In the genomic region with DNA sequence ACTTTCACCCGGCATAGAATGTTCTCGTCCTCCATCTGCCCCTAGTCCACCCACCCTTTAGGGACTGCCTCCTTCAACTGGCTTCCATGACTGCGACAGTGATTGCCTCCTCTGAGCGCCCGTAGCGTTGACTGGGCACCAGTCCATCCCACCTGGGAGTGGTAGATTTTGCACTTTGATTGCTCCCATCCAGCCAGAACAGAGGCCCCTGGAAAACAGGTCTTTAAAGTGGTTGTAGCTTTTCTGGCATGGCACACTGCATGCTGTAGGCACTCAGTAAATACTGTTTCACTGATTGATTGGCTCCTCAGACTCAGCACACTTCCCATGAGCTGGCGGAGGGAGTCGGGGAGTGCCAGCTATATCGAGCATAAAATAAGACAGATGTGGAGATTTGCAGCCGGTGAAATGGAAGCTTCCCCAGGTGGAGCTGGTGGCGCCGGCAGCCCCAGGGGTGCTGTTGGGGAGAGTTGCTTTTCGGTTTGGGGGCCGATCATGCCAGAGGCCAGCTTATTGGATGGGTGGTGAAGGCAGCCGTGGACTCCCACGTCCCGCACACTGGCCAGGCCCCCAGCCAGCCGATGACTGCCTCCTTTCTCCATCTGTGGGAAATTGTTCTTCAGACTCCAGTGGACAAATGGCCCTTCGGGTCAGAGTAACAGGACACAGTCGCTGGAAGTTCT, we compare ENCODE assay signal across 15 cellular contexts.
DNase-seq lines count a peak whose midpoint lies in the region; ATAC-seq and TF ChIP-seq lines count a peak whose summit lies in the region.
"Had no signal": no experiment of that assay in that cellular context is flagged by ENCODE, and none has a peak within 500 bp of the region (broad histone marks: within the 10 kb centered on the region; RNA-seq: fewer than 3 reads in every experiment).

No MANE protein-coding gene starts in this region.

- TF ChIP-seq POLR2A in stomach (IDR thresholded peaks at IDR 0.05) (no peak), transverse colon (IDR thresholded peaks at IDR 0.05) (no peak)

- H3K27ac ChIP-seq in stomach (no peak overlapping the region), transverse colon (no peak overlapping the region)
- H3K27ac ChIP-seq: BLaER1 had no signal

- peak overlapping the region; percentile 71 for H3K4me3 Mint-ChIP-seq in glutamatergic neuron (ENCODE audit: unreplicated experiment)
- no peak overlapping the region for H3K4me3 Mint-ChIP-seq in activated CD4-positive, alpha-beta memory T cell treated with anti-CD3 and anti-CD28 coated beads, Interleukin-2, amount 10 ng/mL, durations not matched to agents 7 days and 5 days
- H3K4me3 Mint-ChIP-seq: CD8-positive, alpha-beta memory T cell; GM23338; H9 had no signal

- peaks cover 15% of the 10 kb centered on the region for H3K27me3 Mint-ChIP-seq in glutamatergic neuron (ENCODE audit: unreplicated experiment)
- peaks cover 1% of the 10 kb centered on the region for H3K27me3 Mint-ChIP-seq in activated CD4-positive, alpha-beta memory T cell treated with anti-CD3 and anti-CD28 coated beads, Interleukin-2, amount 10 ng/mL, durations not matched to agents 7 days and 5 days

- H3K9me3 ChIP-seq in stomach = no peaks in the 10 kb centered on the region
- H3K9me3 ChIP-seq in transverse colon = no peaks in the 10 kb centered on the region
- H3K9me3 ChIP-seq: BLaER1, Caco-2 had no signal

- DNase-seq in DMS79 treated with DMSO at 0.1 percent for 48 hours (lab: John Stamatoyannopoulos, UW) = peak; percentile 97
- DNase-seq in NCI-H2171 treated with DMSO at 0.1 percent for 48 hours (lab: John Stamatoyannopoulos, UW) = peak; percentile 77
- DNase-seq in glutamatergic neuron = no peak
- DNase-seq in stomach = peak; percentile 42
- DNase-seq in transverse colon = no peak
- DNase-seq in activated CD4-positive, alpha-beta memory T cell treated with anti-CD3 and anti-CD28 coated beads, Interleukin-2, amount 10 ng/mL, durations not matched to agents 7 days and 5 days = no peak
- DNase-seq: 8988T; AML-193; Caco-2; CD8-positive, alpha-beta memory T cell; H9 had no signal

- peaks cover 5 to 24% (median 19%) of the 10 kb centered on the region in 4 donors for H3K36me3 ChIP-seq in stomach
- no peaks in the 10 kb centered on the region for H3K36me3 ChIP-seq in transverse colon
- H3K36me3 ChIP-seq: BLaER1 had no signal

- TF ChIP-seq EP300 in stomach (IDR thresholded peaks at IDR 0.05) = no peak
- no peak for TF ChIP-seq EP300 in transverse colon (IDR thresholded peaks at IDR 0.05; ENCODE audit: low read depth)

- no peak for ATAC-seq in HG03469 (IDR thresholded peaks at IDR 0.05; ENCODE audit: unreplicated experiment)
- ATAC-seq: GM23338, HepG2 had no signal

- H3K4me1 Mint-ChIP-seq in glutamatergic neuron (ENCODE audit: low read depth, unreplicated experiment) = peaks cover 34% of the 10 kb centered on the region
- H3K4me1 Mint-ChIP-seq in activated CD4-positive, alpha-beta memory T cell treated with anti-CD3 and anti-CD28 coated beads, Interleukin-2, amount 10 ng/mL, durations not matched to agents 7 days and 5 days = no peaks in the 10 kb centered on the region

- H3K4me1 ChIP-seq in stomach (peaks cover 0 to 13% (median 5%) of the 10 kb centered on the region in 4 donors), transverse colon (peaks cover 0 to 4% (median 2%) of the 10 kb centered on the region in 4 donors)
- H3K4me1 ChIP-seq: Caco-2 had no signal

- CTCF ChIA-PET in activated CD4-positive, alpha-beta memory T cell treated with anti-CD3 and anti-CD28 coated beads, Interleukin-2, amount 10 ng/mL, durations not matched to agents 7 days and 5 days (lab: Charles Lee) = interaction anchor here (0.7 to 4.2 kb wide), 6 partner anchors 10 to 205 kb away, joined by 3 to 29 read pairs (median 6); no protein-coding TSS in a partner anchor

- POLR2A ChIA-PET in activated CD4-positive, alpha-beta memory T cell treated with anti-CD3 and anti-CD28 coated beads, Interleukin-2, amount 10 ng/mL, durations not matched to agents 7 days and 5 days (lab: Charles Lee) = no interaction called here

- H3K9me3 Mint-ChIP-seq in glutamatergic neuron (ENCODE audit: unreplicated experiment) = peaks cover 15% of the 10 kb centered on the region
- no peaks in the 10 kb centered on the region for H3K9me3 Mint-ChIP-seq in activated CD4-positive, alpha-beta memory T cell treated with anti-CD3 and anti-CD28 coated beads, Interleukin-2, amount 10 ng/mL, durations not matched to agents 7 days and 5 days
- H3K9me3 Mint-ChIP-seq: CD8-positive, alpha-beta memory T cell; GM23338; H9 had no signal

- no peak for TF ChIP-seq CTCF in glutamatergic neuron (IDR thresholded peaks at IDR 0.05; ENCODE audit: partially characterized antibody, unreplicated experiment)
- no peak for TF ChIP-seq CTCF in stomach (IDR thresholded peaks at IDR 0.05)
- no peak for TF ChIP-seq CTCF in transverse colon (IDR thresholded peaks at IDR 0.05)

- no peaks in the 10 kb centered on the region for H3K36me3 Mint-ChIP-seq in glutamatergic neuron (ENCODE audit: unreplicated experiment)
- no peaks in the 10 kb centered on the region for H3K36me3 Mint-ChIP-seq in activated CD4-positive, alpha-beta memory T cell treated with anti-CD3 and anti-CD28 coated beads, Interleukin-2, amount 10 ng/mL, durations not matched to agents 7 days and 5 days (ENCODE audit: low read depth)
- H3K36me3 Mint-ChIP-seq: CD8-positive, alpha-beta memory T cell had no signal

- H3K4me3 ChIP-seq in stomach (no peak overlapping the region), transverse colon (no peak overlapping the region)
- H3K4me3 ChIP-seq: BLaER1, GM23338 had no signal

- in situ Hi-C loops in transverse colon (cut with MboI; ENCODE audit: low pct_ligation_motif_present in 1 of 4, low pct_unique_long_range_greater_than_20kb in 1 of 4, low sequenced_read_pairs in 3 of 4) = loop anchor here in 2 of 4 donors (10.0 to 25.0 kb wide), 2 partner anchors 143 to 510 kb away; no protein-coding TSS in a partner anchor

- WGBS in stomach, 5 donors = 54 to 77% (median 68%) methylated on average over 20 of the region's 20 CpGs
- 68% methylated on average over 18 of the region's 20 CpGs; no CpG with 5 or more reads in 1 of the 2 donors for WGBS in transverse colon (ENCODE audit: low coverage in 1 of 2), 2 donors

- H3K27ac Mint-ChIP-seq in glutamatergic neuron (ENCODE audit: unreplicated experiment) = no peak overlapping the region
- no peak overlapping the region for H3K27ac Mint-ChIP-seq in activated CD4-positive, alpha-beta memory T cell treated with anti-CD3 and anti-CD28 coated beads, Interleukin-2, amount 10 ng/mL, durations not matched to agents 7 days and 5 days
- H3K27ac Mint-ChIP-seq: CD8-positive, alpha-beta memory T cell; GM23338; H9 had no signal

- H3K27me3 ChIP-seq in stomach = no peaks in the 10 kb centered on the region
- no peaks in the 10 kb centered on the region for H3K27me3 ChIP-seq in transverse colon
- H3K27me3 ChIP-seq: BLaER1 had no signal

- intact Hi-C loops in stomach (cut with DNase I; ENCODE audit: low total_unique reads) = loop anchor here (5.0 kb wide), 2 partner anchors 145 to 210 kb away; no protein-coding TSS in a partner anchor
- intact Hi-C loops in transverse colon (cut with DNase I; ENCODE audit: low total_unique reads) = loop anchor here (2.0 kb wide), 1 partner anchor 143 kb away; no protein-coding TSS in a partner anchor

Comparison
In these comparisons a context has a peak if more than half of its experiments do, and no peak if none do; other contexts are left out.
1. DNase-seq: peak in DMS79 treated with DMSO at 0.1 percent for 48 hours (single experiment), NCI-H2171 treated with DMSO at 0.1 percent for 48 hours (single experiment) and stomach (single experiment); none in glutamatergic neuron (single experiment), transverse colon (single experiment) and activated CD4-positive, alpha-beta memory T cell treated with anti-CD3 and anti-CD28 coated beads, Interleukin-2, amount 10 ng/mL, durations not matched to agents 7 days and 5 days (single experiment).